Comparison of ENCODE assay signal across 1 cellular context in the genomic region with DNA sequence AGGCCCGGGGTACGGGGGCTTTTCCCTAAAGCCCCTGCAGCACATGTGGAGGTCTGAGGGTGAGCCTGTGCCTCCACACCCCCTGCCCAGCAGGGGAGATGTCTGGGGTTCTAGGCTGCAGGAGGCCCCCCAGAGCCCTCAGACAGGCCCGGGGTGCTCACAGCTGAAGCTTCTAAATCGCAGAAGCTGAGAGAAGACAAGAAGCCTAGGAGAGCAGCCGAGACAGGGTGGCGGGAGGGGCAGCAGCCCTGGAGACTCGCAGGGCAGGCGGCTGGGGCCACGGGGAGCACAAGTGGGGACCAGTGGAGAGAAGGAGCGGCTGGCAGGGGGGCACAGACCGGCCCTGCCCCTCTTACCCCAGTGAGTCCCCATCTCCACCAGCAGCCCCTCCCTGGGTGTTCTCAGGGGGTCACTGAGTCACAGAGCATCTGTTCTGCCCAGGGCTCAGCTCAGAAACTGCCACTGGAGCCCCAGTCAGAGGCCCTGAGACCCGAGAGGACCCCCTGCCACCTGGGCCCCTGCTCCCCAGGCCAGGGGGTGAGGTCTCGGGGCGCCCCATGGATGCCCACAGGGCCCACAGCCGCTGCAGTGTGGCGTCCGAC.
TF ChIP-seq lines count a peak whose summit lies in the region.

No MANE protein-coding gene starts in this region.

TF ChIP-seq in H1, 55 proteins besides CTCF, POLR2A, EP300 and RAD21 (continued from another document):
- no peak for TF ChIP-seq CTBP2 (IDR thresholded peaks at IDR 0.05; ENCODE audit: borderline replicate concordance, insufficient read depth, insufficient read length, low read length)
- TF ChIP-seq HDAC2 (IDR thresholded peaks at IDR 0.05; ENCODE audit: borderline replicate concordance in 1 of 2, low read depth in 2 of 2, low read length in 2 of 2) = no peak
- TF ChIP-seq KDM1A (IDR thresholded peaks at IDR 0.05; ENCODE audit: borderline replicate concordance, low read length) = no peak
- no peak for TF ChIP-seq GTF2F1 (IDR thresholded peaks at IDR 0.05; ENCODE audit: borderline replicate concordance, low read depth, low read length)
- TF ChIP-seq GABPA (IDR thresholded peaks at IDR 0.05; ENCODE audit: borderline replicate concordance, insufficient read depth, low read length) = no peak
- TF ChIP-seq CHD2 (IDR thresholded peaks at IDR 0.05; ENCODE audit: low read length) = no peak
- TF ChIP-seq RFX5 (IDR thresholded peaks at IDR 0.05; ENCODE audit: borderline replicate concordance, low read depth, low read length) = no peak
- no peak for TF ChIP-seq SAP30 (IDR thresholded peaks at IDR 0.05; ENCODE audit: insufficient read depth, insufficient replicate concordance, low read length)
- TF ChIP-seq, protein P1, sequence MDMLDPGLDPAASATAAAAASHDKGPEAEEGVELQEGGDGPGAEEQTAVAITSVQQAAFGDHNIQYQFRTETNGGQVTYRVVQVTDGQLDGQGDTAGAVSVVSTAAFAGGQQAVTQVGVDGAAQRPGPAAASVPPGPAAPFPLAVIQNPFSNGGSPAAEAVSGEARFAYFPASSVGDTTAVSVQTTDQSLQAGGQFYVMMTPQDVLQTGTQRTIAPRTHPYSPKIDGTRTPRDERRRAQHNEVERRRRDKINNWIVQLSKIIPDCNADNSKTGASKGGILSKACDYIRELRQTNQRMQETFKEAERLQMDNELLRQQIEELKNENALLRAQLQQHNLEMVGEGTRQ (IDR thresholded peaks at IDR 0.05; ENCODE audit: low read length) = no peak
